16 cellular contexts compared by ENCODE assay signal in genomic region chr16:80503144-80503543, GRCh38. TPM values are rescaled to one million over a fixed set of nuclear protein-coding genes. Genes with fewer than 3 reads are reported as not detected.
A peak's percentile ranks its signal among the peaks of the same experiment; 100 is the strongest.
DNase-seq lines count a peak whose midpoint lies in the region; TF ChIP-seq lines count a peak whose summit lies in the region.
"Had no signal": no experiment of that assay in that cellular context is flagged by ENCODE, and none has a peak within 500 bp of the region (broad histone marks: within the 10 kb centered on the region; RNA-seq: fewer than 3 reads in every experiment).

No MANE protein-coding gene starts in this region.

- peak overlapping the region in 3 of 4 donors; percentile 67 to 74 (median 72) for H3K27ac ChIP-seq in esophagus squamous epithelium

- no peaks in the 10 kb centered on the region for H3K9me3 ChIP-seq in esophagus squamous epithelium

- intact Hi-C loops in esophagus squamous epithelium (cut with DNase I) = no loop called here

- no peaks in the 10 kb centered on the region for H3K36me3 Mint-ChIP-seq in progenitor cell of endocrine pancreas (ENCODE audit: insufficient read depth)
- no peaks in the 10 kb centered on the region for H3K36me3 Mint-ChIP-seq in nephron progenitor cell (ENCODE audit: low read depth)
- H3K36me3 Mint-ChIP-seq: CD4-positive, alpha-beta memory T cell had no signal

- H3K27ac Mint-ChIP-seq in progenitor cell of endocrine pancreas (peak overlapping the region; percentile 17), nephron progenitor cell (no peak overlapping the region)
- H3K27ac Mint-ChIP-seq: B cell; CD4-positive, alpha-beta memory T cell; H9 had no signal

- H3K9me3 Mint-ChIP-seq in progenitor cell of endocrine pancreas (ENCODE audit: low read depth) (peaks cover 3% of the 10 kb centered on the region), nephron progenitor cell (peaks cover 4% of the 10 kb centered on the region)
- H3K9me3 Mint-ChIP-seq: H9 had no signal

- no peak for TF ChIP-seq CTCF in esophagus squamous epithelium (IDR thresholded peaks at IDR 0.05)
- no peak for TF ChIP-seq CTCF in progenitor cell of endocrine pancreas (IDR thresholded peaks at IDR 0.05; ENCODE audit: unreplicated experiment)
- TF ChIP-seq CTCF in nephron progenitor cell (IDR thresholded peaks at IDR 0.05) = no peak

- H3K4me1 Mint-ChIP-seq in progenitor cell of endocrine pancreas (ENCODE audit: low read depth) (no peaks in the 10 kb centered on the region), nephron progenitor cell (peaks cover 4% of the 10 kb centered on the region)

- H3K27me3 ChIP-seq in esophagus squamous epithelium = peaks cover 0 to 1% (median 0%) of the 10 kb centered on the region in 4 donors

- WGBS in esophagus squamous epithelium, 2 donors = 41 to 68% methylated on average over 1 of the region's 1 CpG

- no peaks in the 10 kb centered on the region for H3K4me1 ChIP-seq in esophagus squamous epithelium

- no peak overlapping the region for H3K4me3 ChIP-seq in esophagus squamous epithelium

- TF ChIP-seq POLR2A in esophagus squamous epithelium (IDR thresholded peaks at IDR 0.05) = no peak

- H3K4me3 Mint-ChIP-seq in progenitor cell of endocrine pancreas (ENCODE audit: low read depth) = no peak overlapping the region
- H3K4me3 Mint-ChIP-seq in nephron progenitor cell = no peak overlapping the region
- H3K4me3 Mint-ChIP-seq: B cell; CD4-positive, alpha-beta memory T cell; H9 had no signal

- no peaks in the 10 kb centered on the region for H3K36me3 ChIP-seq in esophagus squamous epithelium

- H3K27me3 Mint-ChIP-seq in progenitor cell of endocrine pancreas = no peaks in the 10 kb centered on the region
- H3K27me3 Mint-ChIP-seq in nephron progenitor cell (ENCODE audit: low read depth, poor library complexity) = peaks cover 12% of the 10 kb centered on the region

- DNase-seq in Ammon's horn (ENCODE audit: low spot score) (peak; percentile 7), esophagus squamous epithelium (lab: John Stamatoyannopoulos, UW) (no peak), progenitor cell of endocrine pancreas (ENCODE audit: low spot score, unreplicated experiment) (no peak), superior temporal gyrus (ENCODE audit: extremely low spot score) (peak; percentile 16), nephron progenitor cell (no peak), NCI-H1048 (lab: John Stamatoyannopoulos, UW) (no peak)
- no peak for DNase-seq in activated CD4-positive, CD25-positive, alpha-beta regulatory T cell treated with anti-CD3 and anti-CD28 coated beads, Interleukin-2, amount 50 U/mL, for 72 hours
- DNase-seq: ACHN; CD4-positive, alpha-beta memory T cell; DMS153; DMS79 treated with DMSO at 0.1 percent for 48 hours; EL; GOT3; H9 had no signal

RNA-seq across cellular contexts. Expression of gene DYNLRB2, which starts 37.6 kb away (rescaled TPM):
- total RNA-seq in esophagus squamous epithelium = 1 to 10 TPM in 1 of 4 donors, not detected in 3; 2.3 TPM
- total RNA-seq in progenitor cell of endocrine pancreas = 2.2 and 3.6 TPM in 2 replicates
- total RNA-seq: A172, B cell, H9 had no signal

Comparison
In these comparisons a context has a peak if more than half of its experiments do, and no peak if none do; other contexts are left out.
1. DNase-seq: peak in Ammon's horn (single experiment) and superior temporal gyrus (single experiment); none in esophagus squamous epithelium (single experiment), progenitor cell of endocrine pancreas (single experiment), activated CD4-positive, CD25-positive, alpha-beta regulatory T cell treated with anti-CD3 and anti-CD28 coated beads, Interleukin-2, amount 50 U/mL, for 72 hours (single experiment), nephron progenitor cell (single experiment) and NCI-H1048 (single experiment).